18 cellular contexts compared by ENCODE assay signal in the genomic region with DNA sequence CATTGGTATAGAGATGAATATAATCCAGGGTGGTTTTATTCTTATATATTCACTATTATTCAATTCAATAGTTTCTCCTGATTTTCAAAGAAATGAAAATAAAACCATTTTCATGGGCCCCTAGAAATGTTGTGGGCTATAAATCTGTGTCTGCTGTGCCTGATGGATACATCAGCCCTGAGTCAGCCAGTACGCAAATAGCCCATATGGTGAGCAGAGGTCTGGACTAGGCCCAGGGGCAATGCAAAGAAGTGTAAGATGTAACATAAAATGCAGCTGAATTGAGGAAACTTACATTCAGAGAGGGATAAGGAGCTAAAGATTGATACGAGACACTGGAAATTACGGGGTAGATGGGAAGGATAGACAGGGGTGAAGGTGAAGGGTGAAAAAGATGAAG.
DNase-seq lines count a peak whose midpoint lies in the region; ATAC-seq, FAIRE-seq and TF ChIP-seq lines count a peak whose summit lies in the region.
"Had no signal": no experiment of that assay in that cellular context is flagged by ENCODE, and none has a peak within 500 bp of the region (broad histone marks: within the 10 kb centered on the region; RNA-seq: fewer than 3 reads in every experiment).

No MANE protein-coding gene starts in this region.

- H3K27ac ChIP-seq in SJCRH30: peak overlapping the region; percentile 79
- peak overlapping the region; percentile 19 to 73 (median 44) for H3K27ac ChIP-seq in pancreas
- H3K27ac ChIP-seq: colonic mucosa, Peyer's patch, suprapubic skin had no signal

- H3K4me1 ChIP-seq in SJCRH30: peaks cover 64% of the 10 kb centered on the region
- peaks cover 0 to 18% (median 15%) of the 10 kb centered on the region in 3 donors for H3K4me1 ChIP-seq in pancreas
- H3K4me1 ChIP-seq: colonic mucosa, left lung, Peyer's patch, suprapubic skin had no signal

- H3K27ac Mint-ChIP-seq in activated CD4-positive, alpha-beta T cell treated with anti-CD3 and anti-CD28 coated beads, Interleukin-2, amount 10 ng/mL, durations not matched to agents 7 days and 5 days: no peak overlapping the region
- H3K27ac Mint-ChIP-seq: activated T-helper 17 cell treated with anti-CD3 and anti-CD28 coated beads, Interleukin-2, amount 50 U/mL, for 72 hours had no signal

- no peaks in the 10 kb centered on the region for H3K9me3 Mint-ChIP-seq in activated CD4-positive, alpha-beta T cell treated with anti-CD3 and anti-CD28 coated beads, Interleukin-2, amount 10 ng/mL, durations not matched to agents 7 days and 5 days
- H3K9me3 Mint-ChIP-seq: activated T-helper 17 cell treated with anti-CD3 and anti-CD28 coated beads, Interleukin-2, amount 50 U/mL, for 72 hours had no signal

- H3K36me3 ChIP-seq in SJCRH30 (no peaks in the 10 kb centered on the region), pancreas (no peaks in the 10 kb centered on the region)
- H3K36me3 ChIP-seq: colonic mucosa, left lung, Peyer's patch, suprapubic skin had no signal

- CTCF ChIA-PET in activated CD4-positive, alpha-beta T cell treated with anti-CD3 and anti-CD28 coated beads, Interleukin-2, amount 10 ng/mL, durations not matched to agents 7 days and 5 days (lab: Charles Lee): no interaction called here

- ATAC-seq in pancreas (no peak), GM18870 (IDR thresholded peaks at IDR 0.05; ENCODE audit: unreplicated experiment) (no peak)
- ATAC-seq: activated T-helper 17 cell treated with anti-CD3 and anti-CD28 coated beads, Interleukin-2, amount 50 U/mL, for 72 hours had no signal

- H3K4me1 Mint-ChIP-seq in activated CD4-positive, alpha-beta T cell treated with anti-CD3 and anti-CD28 coated beads, Interleukin-2, amount 10 ng/mL, durations not matched to agents 7 days and 5 days: no peaks in the 10 kb centered on the region
- H3K4me1 Mint-ChIP-seq: activated T-helper 17 cell treated with anti-CD3 and anti-CD28 coated beads, Interleukin-2, amount 50 U/mL, for 72 hours had no signal

- 92% methylated on average over 3 of the region's 3 CpGs for WGBS in pancreas, 2 donors

- H3K9me3 ChIP-seq in SJCRH30 (replicated peaks): 0 out of 2 replicates have a peak, but pooled peaks cover 5% of the 10 kb centered on the region
- no peaks in the 10 kb centered on the region for H3K9me3 ChIP-seq in pancreas
- H3K9me3 ChIP-seq: colonic mucosa, left lung, Peyer's patch, suprapubic skin had no signal

- no peaks in the 10 kb centered on the region for H3K27me3 ChIP-seq in SJCRH30
- H3K27me3 ChIP-seq in pancreas: no peaks in the 10 kb centered on the region
- H3K27me3 ChIP-seq: colonic mucosa, left lung, Peyer's patch, suprapubic skin had no signal

- no peaks in the 10 kb centered on the region for H3K36me3 Mint-ChIP-seq in activated CD4-positive, alpha-beta T cell treated with anti-CD3 and anti-CD28 coated beads, Interleukin-2, amount 10 ng/mL, durations not matched to agents 7 days and 5 days (ENCODE audit: low read depth)

- intact Hi-C loops in pancreas (cut with DNase I): no loop called here

- DNase-seq in HCEC 1CT (peak; percentile 88), SJCRH30 (peak in 1 of 2 experiments; percentile 32), fibroblast of peridontal ligament (ENCODE audit: extremely low read depth) (peak; percentile 36), pancreas (no peak), ureter (ENCODE audit: low spot score) (no peak), RCC 7860 (ENCODE audit: low spot score) (no peak)
- no peak for DNase-seq in activated CD4-positive, alpha-beta T cell treated with anti-CD3 and anti-CD28 coated beads, Interleukin-2, amount 10 ng/mL, durations not matched to agents 7 days and 5 days
- DNase-seq: activated CD8-positive, alpha-beta memory T cell treated with anti-CD3 and anti-CD28 coated beads for 24 hours; amygdala; colonic mucosa; left lung; NCI-H2029; NCI-H526 treated with DMSO at 0.1 percent for 48 hours; Peyer's patch; T-helper 1 cell had no signal

- FAIRE-seq in pancreas (lab: Jason Lieb, UNC): no peak
- no peak for FAIRE-seq in RCC 7860 (lab: Jason Lieb, UNC)

- POLR2A ChIA-PET in activated CD4-positive, alpha-beta T cell treated with anti-CD3 and anti-CD28 coated beads, Interleukin-2, amount 10 ng/mL, durations not matched to agents 7 days and 5 days (lab: Charles Lee): no interaction called here

- H3K4me3 Mint-ChIP-seq in activated CD4-positive, alpha-beta T cell treated with anti-CD3 and anti-CD28 coated beads, Interleukin-2, amount 10 ng/mL, durations not matched to agents 7 days and 5 days: no peak overlapping the region
- H3K4me3 Mint-ChIP-seq: activated T-helper 17 cell treated with anti-CD3 and anti-CD28 coated beads, Interleukin-2, amount 50 U/mL, for 72 hours had no signal

- peaks cover 8% of the 10 kb centered on the region for H3K27me3 Mint-ChIP-seq in activated CD4-positive, alpha-beta T cell treated with anti-CD3 and anti-CD28 coated beads, Interleukin-2, amount 10 ng/mL, durations not matched to agents 7 days and 5 days

- H3K4me3 ChIP-seq in SJCRH30: no peak overlapping the region
- H3K4me3 ChIP-seq in pancreas: no peak overlapping the region
- H3K4me3 ChIP-seq: colonic mucosa, left lung, Peyer's patch, suprapubic skin had no signal

- no peak for TF ChIP-seq CTCF in pancreas (IDR thresholded peaks at IDR 0.05)

Comparison
In these comparisons a context has a peak if more than half of its experiments do, and no peak if none do; other contexts are left out.
1. DNase-seq: peak in HCEC 1CT (single experiment) and fibroblast of peridontal ligament (single experiment); none in pancreas (0 of 6), ureter (single experiment), activated CD4-positive, alpha-beta T cell treated with anti-CD3 and anti-CD28 coated beads, Interleukin-2, amount 10 ng/mL, durations not matched to agents 7 days and 5 days (single experiment) and RCC 7860 (single experiment).